Comparison of ENCODE assay signal across 8 cellular contexts in the genomic region with DNA sequence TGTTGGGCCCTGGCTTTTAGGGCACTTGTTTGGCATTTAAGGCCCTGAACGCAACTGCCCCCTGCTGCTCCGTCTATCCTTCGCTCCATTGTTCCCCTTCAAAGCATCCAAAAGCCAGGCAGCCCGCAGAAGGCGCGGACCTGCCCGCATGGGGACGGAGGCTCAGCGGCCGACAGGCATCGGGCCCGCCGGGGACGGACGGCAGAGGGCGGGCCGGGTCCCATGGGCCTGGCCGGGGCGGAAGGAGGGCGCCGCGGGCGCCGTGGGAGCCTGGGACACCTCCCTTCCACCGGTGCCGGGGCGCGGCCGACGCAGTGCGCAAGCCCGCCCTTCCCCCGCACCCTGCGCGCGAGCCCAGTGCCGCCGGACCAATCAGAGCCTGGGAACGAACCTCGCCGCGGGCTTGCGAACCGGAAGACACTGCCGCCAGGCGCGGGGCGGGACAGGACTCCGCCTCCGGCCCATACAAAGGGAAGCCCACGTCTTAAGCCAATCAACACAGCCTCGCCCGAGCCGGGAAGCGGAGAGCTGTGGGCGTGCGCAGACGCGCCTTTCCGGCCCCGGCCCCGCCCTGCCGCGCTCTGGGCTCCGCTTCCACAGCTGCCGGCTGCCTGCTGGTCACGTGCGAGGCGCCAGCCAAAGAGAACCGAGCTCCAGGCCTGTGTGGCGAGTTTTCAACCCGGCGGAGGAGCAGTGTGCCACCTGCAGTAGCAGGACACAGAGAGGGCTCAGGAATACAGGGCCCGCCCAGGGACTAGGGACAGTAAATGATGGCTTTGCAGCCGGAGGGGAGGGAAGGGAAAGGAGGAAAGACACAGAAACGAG. TPM values are rescaled to one million over a fixed set of nuclear protein-coding genes. Genes with fewer than 3 reads are reported as not detected.
DNase-seq lines count a peak whose midpoint lies in the region; ATAC-seq and TF ChIP-seq lines count a peak whose summit lies in the region.

No MANE protein-coding gene starts in this region.

- no peaks in the 10 kb centered on the region for H3K27me3 Mint-ChIP-seq in activated T-cell treated with anti-CD3 and anti-CD28 coated beads, Interleukin-2, amount 50 U/mL, for 72 hours (ENCODE audit: low read depth)

- TF ChIP-seq EP300 in esophagus muscularis mucosa (IDR thresholded peaks at IDR 0.05) = no peak

- BruUV-seq in Panc1 (replicated peaks; lab: Mats Ljungman, UMichigan) = no TSS peak

- H4K20me1 ChIP-seq in DND-41 (ENCODE audit: insufficient read depth, low read length) = peaks cover 10% of the 10 kb centered on the region
- H4K20me1 ChIP-seq in KMS-11 (ENCODE audit: insufficient read depth) = no peaks in the 10 kb centered on the region

- no peaks in the 10 kb centered on the region for H3K9me3 Mint-ChIP-seq in activated T-cell treated with anti-CD3 and anti-CD28 coated beads, Interleukin-2, amount 50 U/mL, for 72 hours

- H3K79me2 ChIP-seq in DND-41 (ENCODE audit: insufficient read depth, low read length) (peaks cover 66% of the 10 kb centered on the region), KMS-11 (ENCODE audit: insufficient read depth, low read depth) (peaks cover 34% of the 10 kb centered on the region)

- H3K4me1 ChIP-seq in DND-41 (ENCODE audit: insufficient read depth, low read length) = peaks cover 76% of the 10 kb centered on the region
- peaks cover 21% of the 10 kb centered on the region for H3K4me1 ChIP-seq in KMS-11 (ENCODE audit: low read depth, poor library complexity, severe bottlenecking)
- peaks cover 50% of the 10 kb centered on the region for H3K4me1 ChIP-seq in Panc1 (ENCODE audit: control insufficient read depth, insufficient read depth, low read length)
- peaks cover 34 to 67% (median 47%) of the 10 kb centered on the region in 4 donors for H3K4me1 ChIP-seq in esophagus muscularis mucosa
- peaks cover 0 to 19% of the 10 kb centered on the region in 2 donors for H3K4me1 ChIP-seq in muscle layer of duodenum (ENCODE audit: control insufficient read depth in 1 of 2, insufficient read depth in 2 of 2, low read length in 2 of 2)

- H3K4me3 ChIP-seq in DND-41 (ENCODE audit: low read depth in 1 of 2, low read length in 2 of 2) = peak overlapping the region; percentile 64
- H3K4me3 ChIP-seq in KMS-11 (IDR thresholded peaks at IDR 0.05; ENCODE audit: insufficient read depth, low read depth, low read length) = no peak overlapping the region
- peak overlapping the region; percentile 79 to 95 for H3K4me3 ChIP-seq in Panc1 (ENCODE audit: low read depth in 2 of 2, low read length in 2 of 2)
- peak overlapping the region; percentile 59 to 69 (median 63) for H3K4me3 ChIP-seq in esophagus muscularis mucosa
- H3K4me3 ChIP-seq in muscle layer of duodenum (ENCODE audit: low read depth in 1 of 2, low read length in 2 of 2) = peak overlapping the region; percentile 59 to 75

- peak overlapping the region; percentile 99 for H3K9ac ChIP-seq in DND-41 (ENCODE audit: low read depth, low read length)
- peak overlapping the region; percentile 90 for H3K9ac ChIP-seq in KMS-11

- intact Hi-C loops in Panc1 (cut with micrococcal nuclease; ENCODE audit: unreplicated experiment) = loop anchor here (10.0 kb wide), 1 partner anchor 163 kb away; the partner anchor contains the start of gene PLXNB3
- intact Hi-C loops in esophagus muscularis mucosa (cut with DNase I) = no loop called here

- H3K27ac ChIP-seq in DND-41 (ENCODE audit: low read length) (peak overlapping the region; percentile 100), KMS-11 (peak overlapping the region; percentile 95), Panc1 (ENCODE audit: low read length) (peak overlapping the region; percentile 99), esophagus muscularis mucosa (replicated peaks in 1 of 4) (peak overlapping the region; percentile 88 to 97 (median 96)), muscle layer of duodenum (ENCODE audit: low read length) (peak overlapping the region; percentile 89)

- DNase-seq in DND-41 = peak; percentile 96
- DNase-seq in Panc1 (ENCODE audit: low read depth, low spot score) = peak; percentile 91
- peak; percentile 92 to 97 for DNase-seq in activated T-cell treated with anti-CD3 and anti-CD28 coated beads, Interleukin-2, amount 50 U/mL, for 72 hours
- peak; percentile 96 for DNase-seq in esophagus muscularis mucosa (ENCODE audit: extremely low spot score)
- DNase-seq in stimulated activated CD8-positive, alpha-beta memory T cell treated with anti-CD3 and anti-CD28 coated beads, Interleukin-7, amount 100 ng/mL, for 24 hours (ENCODE audit: low read depth) = peak; percentile 74

- H3K4me2 ChIP-seq in DND-41 (ENCODE audit: insufficient read depth, low read length) (peak overlapping the region; percentile 74), KMS-11 (peak overlapping the region; percentile 86; the same call in 1 of the 2 replicates)

- 33% methylated on average over 39 of the region's 76 CpGs for WGBS in esophagus muscularis mucosa

- H3K36me3 ChIP-seq in DND-41 (ENCODE audit: insufficient read depth, low read length) (peaks cover 58% of the 10 kb centered on the region), KMS-11 (ENCODE audit: insufficient read depth) (no peaks in the 10 kb centered on the region), Panc1 (ENCODE audit: control insufficient read depth, insufficient read depth, low read length) (peaks cover 7% of the 10 kb centered on the region), esophagus muscularis mucosa (peaks cover 0 to 40% (median 32%) of the 10 kb centered on the region in 4 donors), muscle layer of duodenum (ENCODE audit: control insufficient read depth in 1 of 2, insufficient read depth in 2 of 2, low read length in 2 of 2) (peaks cover 0 to 10% of the 10 kb centered on the region in 2 donors)

- peak overlapping the region; percentile 90 to 97 for H3K4me3 Mint-ChIP-seq in activated T-cell treated with anti-CD3 and anti-CD28 coated beads, Interleukin-2, amount 50 U/mL, for 72 hours

- peaks cover 4 to 5% of the 10 kb centered on the region in 2 donors for H3K36me3 Mint-ChIP-seq in activated T-cell treated with anti-CD3 and anti-CD28 coated beads, Interleukin-2, amount 50 U/mL, for 72 hours (ENCODE audit: insufficient read depth in 2 of 2)

- peak; percentile 73 for TF ChIP-seq POLR2A in esophagus muscularis mucosa (IDR thresholded peaks at IDR 0.05; ENCODE audit: low read depth)

- CTCF ChIA-PET in Panc1 (lab: Charles Lee) = interaction anchor here (0.6 to 0.9 kb wide), 2 partner anchors 19 to 292 kb away, joined by 5 to 9 read pairs; no protein-coding TSS in a partner anchor

- H3K27me3 ChIP-seq in DND-41 (ENCODE audit: insufficient read depth, low read length, poor library complexity) (no peaks in the 10 kb centered on the region), KMS-11 (ENCODE audit: insufficient read depth, low read depth) (no peaks in the 10 kb centered on the region), Panc1 (ENCODE audit: control insufficient read depth, insufficient read depth, low read length) (no peaks in the 10 kb centered on the region), esophagus muscularis mucosa (no peaks in the 10 kb centered on the region), muscle layer of duodenum (ENCODE audit: low read depth, low read length) (no peaks in the 10 kb centered on the region)

- peak; percentile 24 for TF ChIP-seq CTCF in DND-41 (IDR thresholded peaks at IDR 0.05; ENCODE audit: borderline replicate concordance, extremely low read depth, low read length, poor library complexity, severe bottlenecking)
- 0 out of 2 replicates have a peak, but pooled peaks have one; percentile 16 for TF ChIP-seq CTCF in KMS-11 (conservative IDR thresholded peaks at IDR 0.05; ENCODE audit: low read depth, low read length)
- no peak for TF ChIP-seq CTCF in Panc1 (IDR thresholded peaks at IDR 0.05)
- peak; percentile 22 to 32 (median 25) for TF ChIP-seq CTCF in esophagus muscularis mucosa (IDR thresholded peaks at IDR 0.05)

- in situ Hi-C loops in Panc1 (cut with HindIII; ENCODE audit: low pct_unique_long_range_greater_than_20kb, low sequenced_read_pairs) = no loop called here

- H3K27ac Mint-ChIP-seq in activated T-cell treated with anti-CD3 and anti-CD28 coated beads, Interleukin-2, amount 50 U/mL, for 72 hours = peak overlapping the region; percentile 89

- POLR2A ChIA-PET in Panc1 (lab: Charles Lee) = interaction anchor here (0.6 to 1.6 kb wide), 2 partner anchors 8 to 20 kb away, joined by 3 to 5 read pairs; no protein-coding TSS in a partner anchor

- peaks cover 57% of the 10 kb centered on the region for H3K4me1 Mint-ChIP-seq in activated T-cell treated with anti-CD3 and anti-CD28 coated beads, Interleukin-2, amount 50 U/mL, for 72 hours (ENCODE audit: low read depth)

- H2AFZ ChIP-seq in DND-41 (ENCODE audit: low read depth, low read length) (no peak overlapping the region), KMS-11 (ENCODE audit: low read depth) (no peak overlapping the region)

- peak; percentile 69 for ATAC-seq in DND-41 (ENCODE audit: insufficient read depth, low read depth)
- peak; percentile 75 for ATAC-seq in GM21786 (IDR thresholded peaks at IDR 0.05; ENCODE audit: unreplicated experiment)
- ATAC-seq in Panc1 = peak; percentile 86
- peak; percentile 75 to 78 for ATAC-seq in activated T-cell treated with anti-CD3 and anti-CD28 coated beads, Interleukin-2, amount 50 U/mL, for 72 hours (replicated peaks in 1 of 2)

- H3K9me3 ChIP-seq in DND-41 (ENCODE audit: insufficient read depth, low read length, severe bottlenecking) (no peaks in the 10 kb centered on the region), Panc1 (ENCODE audit: control insufficient read depth, insufficient read depth, low read depth, low read length) (no peaks in the 10 kb centered on the region), esophagus muscularis mucosa (no peaks in the 10 kb centered on the region), muscle layer of duodenum (ENCODE audit: control insufficient read depth in 1 of 2, low read length in 2 of 2) (no peaks in the 10 kb centered on the region)

RNA-seq across cellular contexts. Expression of gene ARHGAP4, which starts 2.1 kb away (rescaled TPM):
- 225 TPM for total RNA-seq in Panc1 (2021; ENCODE audit: unreplicated experiment)
- 297 TPM for polyA plus RNA-seq in Panc1 (2012; ENCODE audit: insufficient read length)
- 100 to 1,000 TPM; 147 to 158 TPM for total RNA-seq in activated T-cell treated with anti-CD3 and anti-CD28 coated beads, Interleukin-2, amount 50 U/mL, for 72 hours
- total RNA-seq in esophagus muscularis mucosa = 10 to 100 TPM; 15.9 to 22.4 (median 17.7) TPM

RNA-seq across cellular contexts. Expression of gene NAA10, which starts 6.7 kb away (rescaled TPM):
- total RNA-seq in Panc1 (2021; ENCODE audit: unreplicated experiment) (246 TPM), esophagus muscularis mucosa (100 to 1,000 TPM in 2 of 4 donors, 10 to 100 TPM in 2; 89.3 to 106 (median 95.4) TPM)
- 347 TPM for polyA plus RNA-seq in Panc1 (2012; ENCODE audit: insufficient read length)
- total RNA-seq in activated T-cell treated with anti-CD3 and anti-CD28 coated beads, Interleukin-2, amount 50 U/mL, for 72 hours = 10 to 100 TPM; 76.7 to 94.1 TPM

RNA-seq across cellular contexts. Expression of gene RENBP, which starts 16.3 kb away (rescaled TPM):
- 0.62 TPM for total RNA-seq in Panc1 (2021; ENCODE audit: unreplicated experiment)
- 0.62 TPM for polyA plus RNA-seq in Panc1 (2012; ENCODE audit: insufficient read length)
- 10 to 100 TPM; 11.6 to 13.9 TPM for total RNA-seq in activated T-cell treated with anti-CD3 and anti-CD28 coated beads, Interleukin-2, amount 50 U/mL, for 72 hours
- total RNA-seq in esophagus muscularis mucosa = 10 to 100 TPM in 1 of 4 donors, 1 to 10 TPM in 3; 8.0 to 12.6 (median 9.1) TPM

RNA-seq across cellular contexts. Expression of gene AVPR2, which starts 23.7 kb away (rescaled TPM):
- total RNA-seq in Panc1 (2021; ENCODE audit: unreplicated experiment) = 10.6 TPM
- 15.5 TPM for polyA plus RNA-seq in Panc1 (2012; ENCODE audit: insufficient read length)
- not detected for total RNA-seq in activated T-cell treated with anti-CD3 and anti-CD28 coated beads, Interleukin-2, amount 50 U/mL, for 72 hours
- 1 to 10 TPM; 1.2 to 7.6 (median 4.5) TPM for total RNA-seq in esophagus muscularis mucosa

RNA-seq across cellular contexts. Expression of gene L1CAM, which starts 42.2 kb away (rescaled TPM):
- total RNA-seq in Panc1 (2021; ENCODE audit: unreplicated experiment) (819 TPM), esophagus muscularis mucosa (10 to 100 TPM; 22.4 to 47.9 (median 30.0) TPM)
- 824 TPM for polyA plus RNA-seq in Panc1 (2012; ENCODE audit: insufficient read length)
- 1 to 10 TPM; 1.8 to 2.1 TPM for total RNA-seq in activated T-cell treated with anti-CD3 and anti-CD28 coated beads, Interleukin-2, amount 50 U/mL, for 72 hours
